In the genomic region with DNA sequence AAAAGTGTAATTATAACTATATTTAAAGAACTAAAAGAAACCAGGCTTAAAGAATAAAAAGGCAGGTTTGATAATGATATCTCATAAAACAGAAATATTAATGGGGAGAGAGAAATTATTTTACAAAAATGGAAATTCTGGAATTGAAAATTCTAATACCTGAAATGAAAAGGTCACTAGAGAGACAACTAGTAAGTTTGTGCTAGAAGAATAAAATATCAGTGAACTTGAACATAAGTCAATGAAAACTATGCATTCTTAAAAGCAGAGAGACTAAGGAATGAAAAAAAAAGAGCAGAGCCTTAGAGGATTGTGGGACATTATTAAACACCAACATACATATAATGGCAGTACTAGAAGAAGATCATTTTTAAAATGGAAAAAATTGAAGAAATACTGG, we compare ENCODE assay signal across 33 cellular contexts.
"Had no signal": no experiment of that assay in that cellular context is flagged by ENCODE, and none has a peak within 500 bp of the region (broad histone marks: within the 10 kb centered on the region; RNA-seq: fewer than 3 reads in every experiment).

No MANE protein-coding gene starts in this region.

- H3K9me3 ChIP-seq: adrenal gland, body of pancreas had no signal

- H3K4me1 ChIP-seq: adrenal gland, body of pancreas, breast epithelium had no signal

- H3K27me3 ChIP-seq: adrenal gland, body of pancreas, brain microvascular endothelial cell, breast epithelium had no signal

- DNase-seq: activated B cell treated with CpG ODN at 0.5 μM for 24 hours; activated CD4-positive, alpha-beta memory T cell treated with anti-CD3 and anti-CD28 coated beads for 36 hours; activated CD4-positive, alpha-beta T cell treated with anti-CD3 and anti-CD28 coated beads for 4 hours; activated CD4-positive, alpha-beta T cell treated with anti-CD3 and anti-CD28 coated beads, Interleukin-2, amount 10 ng/mL, durations not matched to agents 24 days and 14 days; activated CD4-positive, alpha-beta T cell treated with anti-CD3 and anti-CD28 coated beads, Interleukin-2, amount 50 U/mL, for 1 hour; activated CD4-positive, alpha-beta T cell treated with anti-CD3 and anti-CD28 coated beads, Interleukin-2, amount 50 U/mL, for 4 hours; activated CD4-positive, CD25-positive, alpha-beta regulatory T cell treated with anti-CD3 and anti-CD28 coated beads, Interleukin-2, amount 50 U/mL, for 72 hours; activated CD8-positive, alpha-beta memory T cell treated with anti-CD3 and anti-CD28 coated beads, Interleukin-2, amount 50 U/mL, for 4 hours; activated CD8-positive, alpha-beta T cell treated with anti-CD3 and anti-CD28 coated beads for 36 hours; activated effector memory CD4-positive, alpha-beta T cell treated with anti-CD3 and anti-CD28 coated beads, Interleukin-2, amount 50 U/mL, for 16 hours; activated gamma-delta T cell treated with Interleukin-2 at 50 U/mL for 16 hours; activated naive CD4-positive, alpha-beta T cell; activated naive CD4-positive, alpha-beta T cell treated with anti-CD3 and anti-CD28 coated beads for 36 hours; activated naive CD4-positive, alpha-beta T cell treated with anti-CD3 and anti-CD28 coated beads, Interleukin-2, amount 50 U/mL, for 16 hours; activated naive CD8-positive, alpha-beta T cell treated with anti-CD3 and anti-CD28 coated beads for 36 hours; activated T-cell treated with anti-CD3 and anti-CD28 coated beads for 4 hours; activated T-cell treated with anti-CD3 and anti-CD28 coated beads, Interleukin-2, amount 50 U/mL, for 1 hour; activated T-cell treated with anti-CD3 and anti-CD28 coated beads, Interleukin-2, amount 50 U/mL, for 4 hours; activated T-cell treated with anti-CD3 and anti-CD28 coated beads, Interleukin-2, amount 50 U/mL, for 72 hours; adrenal gland; amniotic stem cell; aorta; body of pancreas; brain microvascular endothelial cell; central memory CD4-positive, alpha-beta T cell; T-helper 1 cell; T-helper 2 cell; T-helper 9 cell had no signal

- H3K4me3 ChIP-seq: adrenal gland, body of pancreas, breast epithelium had no signal

- H3K36me3 ChIP-seq: adrenal gland, brain microvascular endothelial cell, breast epithelium had no signal

- H3K27ac ChIP-seq: adrenal gland, body of pancreas, brain microvascular endothelial cell, breast epithelium, VCaP had no signal

- ATAC-seq: activated CD8-positive, alpha-beta T cell treated with anti-CD3 and anti-CD28 coated beads for 36 hours; activated naive CD4-positive, alpha-beta T cell treated with anti-CD3 and anti-CD28 coated beads, Interleukin-2, amount 50 U/mL, for 72 hours; activated T-cell treated with anti-CD3 and anti-CD28 coated beads, Interleukin-2, amount 50 U/mL, for 4 hours; activated T-cell treated with anti-CD3 and anti-CD28 coated beads, Interleukin-2, amount 50 U/mL, for 72 hours; activated T-helper 17 cell treated with anti-CD3 and anti-CD28 coated beads, Interleukin-2, amount 50 U/mL, for 72 hours; body of pancreas had no signal

- FAIRE-seq: astrocyte had no signal
